8 cellular contexts compared by ENCODE assay signal in genomic region chr9:129776938-129777768, GRCh38.
A peak's percentile ranks its signal among the peaks of the same experiment; 100 is the strongest.
DNase-seq lines count a peak whose midpoint lies in the region; ATAC-seq and TF ChIP-seq lines count a peak whose summit lies in the region.

No MANE protein-coding gene starts in this region.

- CTCF ChIA-PET in AG04449 (lab: Yijun Ruan, JAX), result interaction anchor here (1.0 to 19.2 kb wide), 17 partner anchors 9 to 645 kb away, joined by 3 to 429 read pairs (median 5); partner anchors contain the start of gene ASB6

- H3K4me3 ChIP-seq in AG04449 (ENCODE audit: low read depth, low read length), result peak overlapping the region; percentile 36
- H3K4me3 ChIP-seq in skin epidermis, result no peak overlapping the region

- TF ChIP-seq CTCF in AG04449 (IDR thresholded peaks at IDR 0.05; ENCODE audit: insufficient read depth, low read length, missing control alignments), result no peak

- no peak for ATAC-seq in HG03521 (IDR thresholded peaks at IDR 0.05; ENCODE audit: unreplicated experiment)

- in situ Hi-C loops in T47D (cut with HindIII; ENCODE audit: low pct_unique_long_range_greater_than_20kb, low sequenced_read_pairs), result no loop called here

- POLR2A ChIA-PET in AG04449 (lab: Yijun Ruan, JAX), result interaction anchor here (0.6 to 3.0 kb wide), 10 partner anchors 11 to 74 kb away, joined by 3 to 12 read pairs (median 4); partner anchors contain the start of gene PTGES

- DNase-seq in AG04449 (ENCODE audit: low read depth, low spot score) (peak; percentile 98), HPDE6-E6E7 (ENCODE audit: extremely low spot score) (peak; percentile 97), T-helper 2 cell (peak in 3 of 5 experiments; percentile 1 to 56 (median 48)), T47D (ENCODE audit: low read depth in 1 of 2, low spot score in 1 of 2) (peak; percentile 87 to 90), iris pigment epithelial cell (ENCODE audit: low read depth) (peak; percentile 100), NCI-H1048 (lab: John Stamatoyannopoulos, UW) (no peak)

- peak overlapping the region in 18 of 21 experiments; percentile 10 to 84 (median 52) for H3K27ac ChIP-seq in skin epidermis
